In genomic region chr10:116246263-116246662, GRCh38 we compare ENCODE assay signal across 25 cellular contexts. TPM values are rescaled to one million over a fixed set of nuclear protein-coding genes. Genes with fewer than 3 reads are reported as not detected.
"Had no signal": no experiment of that assay in that cellular context is flagged by ENCODE, and none has a peak within 500 bp of the region (broad histone marks: within the 10 kb centered on the region; RNA-seq: fewer than 3 reads in every experiment).

No MANE protein-coding gene starts in this region.

- DNase-seq: natural killer cell; occipital lobe; ovary; posterior cingulate gyrus; psoas muscle; right cardiac atrium; stimulated activated CD4-positive, alpha-beta T cell treated with anti-CD3 and anti-CD28 coated beads, Interleukin-15, amount 100 ng/mL, for 24 hours; stimulated activated CD4-positive, alpha-beta T cell treated with anti-CD3 and anti-CD28 coated beads, Interleukin-2, amount 100 ng/mL, for 24 hours; stimulated activated CD4-positive, alpha-beta T cell treated with anti-CD3 and anti-CD28 coated beads, Interleukin-2, amount 100 ng/mL, for 48 hours; stimulated activated CD4-positive, alpha-beta T cell treated with anti-CD3 and anti-CD28 coated beads, Interleukin-4, amount 100 ng/mL, for 24 hours; stimulated activated naive B cell treated with anti-CD40 and anti-IgM and Interleukin-4, amounts not matched to agents 10 μg/mL and 1 μg/mL and 100 μg/mL, for 72 hours; stimulated activated naive CD4-positive, alpha-beta T cell treated with Interleukin-2 at 50 U/mL for 16 hours; stomach; thyroid gland; trophoblast cell; upper lobe of left lung had no signal

- H3K27me3 ChIP-seq: neural progenitor cell, stomach, thyroid gland, tibial nerve, upper lobe of left lung, vagina had no signal

- H3K4me1 ChIP-seq: neural progenitor cell, parathyroid adenoma, psoas muscle, thyroid gland, tibial nerve, upper lobe of left lung had no signal

- H3K9ac ChIP-seq: neural progenitor cell, parathyroid adenoma had no signal

- H3K27ac ChIP-seq: neural progenitor cell, ovary, parathyroid adenoma, psoas muscle, skin epidermis, stomach, thoracic aorta, thyroid gland, tibial nerve, upper lobe of left lung, vagina had no signal

- H3K4me3 ChIP-seq: neural progenitor cell, ovary, psoas muscle, skin epidermis, smooth muscle cell, stomach, thoracic aorta, thyroid gland, tibial nerve, upper lobe of left lung, vagina had no signal

- H2AFZ ChIP-seq: neural progenitor cell, parathyroid adenoma had no signal

- ATAC-seq: natural killer cell; psoas muscle; right cardiac atrium; sciatic nerve; stimulated activated effector memory CD8-positive, alpha-beta T cell treated with anti-CD3 and anti-CD28 coated beads, Interleukin-12 subunit alpha, Interleukin-12 subunit beta, amount 100 ng/mL, for 72 hours; stimulated activated naive B cell treated with anti-CD40 and anti-IgM and Interleukin-4, amounts not matched to agents 10 μg/mL and 1 μg/mL and 100 μg/mL, for 72 hours had no signal

- H3K36me3 ChIP-seq: neural progenitor cell, ovary, stomach, thoracic aorta, thyroid gland, tibial nerve, upper lobe of left lung, vagina had no signal

- H3K9me3 ChIP-seq: ovary, psoas muscle, stomach, thoracic aorta, thyroid gland, tibial nerve, upper lobe of left lung, vagina had no signal

- H3K4me2 ChIP-seq: neural progenitor cell, smooth muscle cell had no signal

RNA-seq across cellular contexts. Expression of gene GFRA1, which starts 26.7 kb away (rescaled TPM):
- total RNA-seq: natural killer cell had no signal
